Comparison of ENCODE assay signal across 11 cellular contexts in the genomic region with DNA sequence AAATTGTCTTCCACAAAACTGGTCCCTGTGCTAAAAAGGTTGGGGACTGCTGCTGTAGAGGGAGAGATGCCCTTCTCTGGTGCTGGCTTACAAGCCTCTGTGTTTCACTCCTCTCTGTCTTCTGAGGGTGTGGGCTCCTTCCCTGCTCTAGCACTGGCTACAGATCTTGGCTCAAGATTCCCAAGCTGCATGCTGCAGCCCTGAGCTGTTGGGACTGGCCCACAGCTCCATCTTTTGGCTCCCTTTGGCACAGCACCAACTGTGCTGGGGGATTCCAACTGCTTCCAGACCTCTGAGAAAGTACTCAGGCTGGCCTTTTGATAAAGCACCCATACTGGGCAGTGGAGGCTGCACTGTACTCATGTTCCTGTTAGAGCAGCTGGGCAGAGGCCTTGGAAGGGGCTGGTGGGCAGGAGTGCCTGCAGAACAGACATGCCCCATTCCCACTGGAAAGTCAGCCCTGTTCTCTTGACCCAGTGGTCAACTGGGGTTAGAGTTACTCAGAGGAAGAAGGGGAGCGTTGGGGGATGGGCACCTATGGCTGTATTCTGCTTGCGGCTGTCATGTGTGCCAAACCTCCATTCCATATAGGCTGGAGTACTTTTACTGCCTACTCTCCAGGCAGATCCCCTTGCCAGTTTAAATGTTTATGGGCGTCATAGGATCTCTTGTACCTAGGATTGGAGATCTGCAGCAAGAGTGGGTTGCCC. TPM values are rescaled to one million over a fixed set of nuclear protein-coding genes. Genes with fewer than 3 reads are reported as not detected.
DNase-seq lines count a peak whose midpoint lies in the region; ATAC-seq and TF ChIP-seq lines count a peak whose summit lies in the region.
"Had no signal": no experiment of that assay in that cellular context is flagged by ENCODE, and none has a peak within 500 bp of the region (broad histone marks: within the 10 kb centered on the region; RNA-seq: fewer than 3 reads in every experiment).

No MANE protein-coding gene starts in this region.

- H3K4me3 ChIP-seq in AG04450 (ENCODE audit: low read depth, low read length) (no peak overlapping the region), HFF-Myc (replicated peaks; ENCODE audit: low read depth, low read length) (no peak overlapping the region), iPS-18c (ENCODE audit: insufficient read depth, low read depth, low read length) (peak overlapping the region; percentile 12; the same call in 1 of the 2 replicates), uterus (no peak overlapping the region), body of pancreas (no peak overlapping the region)
- H3K4me3 ChIP-seq: gastroesophageal sphincter, sigmoid colon, thyroid gland had no signal

- intact Hi-C loops in uterus (cut with DNase I; ENCODE audit: low total_unique reads) (no loop called here), body of pancreas (cut with DNase I) (loop anchor here (10.0 kb wide), 1 partner anchor 599 kb away; no protein-coding TSS in a partner anchor)

- H3K36me3 ChIP-seq in uterus (no peaks in the 10 kb centered on the region), body of pancreas (replicated peaks in 1 of 2; ENCODE audit: insufficient read depth in 1 of 2, low read depth in 2 of 2) (no peaks in the 10 kb centered on the region)
- H3K36me3 ChIP-seq: sigmoid colon, thyroid gland had no signal

- no peaks in the 10 kb centered on the region for H3K4me1 ChIP-seq in uterus
- H3K4me1 ChIP-seq in body of pancreas: no peaks in the 10 kb centered on the region
- H3K4me1 ChIP-seq: gastroesophageal sphincter, sigmoid colon had no signal

- no peak for ATAC-seq in body of pancreas
- ATAC-seq: gastroesophageal sphincter had no signal

- WGBS in body of pancreas, 2 donors: 89 to 100% methylated on average over 1 to 3 of the region's 3 CpGs

- H3K27ac ChIP-seq in AG04450 (ENCODE audit: low read depth, low read length) (no peak overlapping the region), uterus (no peak overlapping the region), body of pancreas (no peak overlapping the region)
- H3K27ac ChIP-seq: gastroesophageal sphincter, sigmoid colon, thyroid gland had no signal

- CTCF ChIA-PET in AG04450 (lab: Charles Lee): interaction anchor here (0.8 to 2.5 kb wide), 4 partner anchors 28 to 364 kb away, joined by 3 to 10 read pairs (median 4); a partner anchor contains a TSS

- POLR2A ChIA-PET in AG04450 (lab: Yijun Ruan, JAX): no interaction called here

- H3K27me3 ChIP-seq in AG04450 (ENCODE audit: control insufficient read depth, insufficient read depth, low read length) (no peaks in the 10 kb centered on the region), uterus (no peaks in the 10 kb centered on the region), body of pancreas (no peaks in the 10 kb centered on the region)
- H3K27me3 ChIP-seq: gastroesophageal sphincter, sigmoid colon, thyroid gland had no signal

- TF ChIP-seq POLR2A in uterus (IDR thresholded peaks at IDR 0.05): no peak
- no peak for TF ChIP-seq POLR2A in body of pancreas (IDR thresholded peaks at IDR 0.05)

- TF ChIP-seq CTCF in AG04450 (IDR thresholded peaks at IDR 0.05; ENCODE audit: low read depth, low read length) (0 out of 2 replicates have a peak, but pooled peaks have one; percentile 14), HFF-Myc (IDR thresholded peaks at IDR 0.05; ENCODE audit: low read depth, low read length, missing control alignments) (peak; percentile 24), uterus (IDR thresholded peaks at IDR 0.05) (no peak), body of pancreas (IDR thresholded peaks at IDR 0.05) (no peak)

- DNase-seq in AG04450 (ENCODE audit: low read depth, low spot score): no peak
- DNase-seq in HFF-Myc (ENCODE audit: extremely low read depth, low read depth): no peak
- peak; percentile 61 for DNase-seq in UCSD-AML1 (lab: John Stamatoyannopoulos, UW; ENCODE audit: unreplicated experiment)
- no peak for DNase-seq in middle frontal gyrus (ENCODE audit: extremely low spot score, low spot score)
- DNase-seq in uterus: no peak
- no peak for DNase-seq in KG1 (lab: John Stamatoyannopoulos, UW)
- DNase-seq in body of pancreas: no peak
- DNase-seq: sigmoid colon had no signal

- H3K9me3 ChIP-seq in AG04450 (ENCODE audit: control insufficient read depth, insufficient read depth, low read length) (no peaks in the 10 kb centered on the region), iPS-18c (ENCODE audit: control insufficient read depth, insufficient read depth, low read length) (no peaks in the 10 kb centered on the region), uterus (peaks cover 0 to 27% of the 10 kb centered on the region in 2 donors), body of pancreas (no peaks in the 10 kb centered on the region)
- H3K9me3 ChIP-seq: thyroid gland had no signal

RNA-seq across cellular contexts. Expression of a gene that starts 55.7 kb away (rescaled TPM):
- 32.2 and 32.7 TPM in 2 replicates for polyA plus RNA-seq in AG04450 (2011; rRNA removed)
- 46.5 and 50.4 TPM in 2 replicates for polyA minus RNA-seq in AG04450 (2011; rRNA and poly(A)+ RNA removed)
- total RNA-seq in uterus: 100 to 1,000 TPM in 1 of 4 donors, 10 to 100 TPM in 3; 65.1 to 178 (median 79.4) TPM
- total RNA-seq in body of pancreas: 10 to 100 TPM; 21.5 to 35.6 TPM

Comparison
In these comparisons a context has a peak if more than half of its experiments do, and no peak if none do; other contexts are left out.
1. CTCF ChIP-seq: peak in AG04450 (single experiment) and HFF-Myc (single experiment); none in uterus (0 of 4) and body of pancreas (0 of 7).